ENCODE assay signal across 8 cellular contexts in the genomic region with DNA sequence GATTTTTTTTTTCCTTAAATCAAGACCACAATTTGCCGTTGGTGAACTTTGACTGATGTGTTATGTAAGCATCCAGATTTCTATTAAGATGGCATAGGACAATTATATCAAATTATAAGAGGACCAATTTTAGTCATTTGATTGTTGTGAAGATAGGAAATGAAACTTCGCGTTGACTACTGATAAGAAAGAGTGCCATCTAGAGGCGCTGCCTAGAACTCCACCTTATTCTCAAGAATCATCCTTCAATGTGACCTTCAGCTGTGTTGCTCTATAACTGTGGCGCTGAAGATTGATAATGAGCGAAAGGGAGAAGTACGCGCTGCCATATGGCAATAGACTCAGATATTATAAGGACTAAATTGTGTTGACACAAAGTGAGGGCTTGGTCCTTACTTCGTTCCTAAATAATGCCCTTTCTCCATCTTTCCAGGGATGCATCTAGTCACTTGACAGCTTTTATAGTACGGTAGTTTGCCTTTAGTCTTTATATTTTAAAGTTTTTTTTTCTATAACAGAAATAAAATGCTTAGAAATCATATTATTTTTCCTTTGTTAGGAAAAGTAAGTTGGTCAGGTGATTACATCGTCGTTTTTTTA.
DNase-seq lines count a peak whose midpoint lies in the region; ATAC-seq and TF ChIP-seq lines count a peak whose summit lies in the region.

No MANE protein-coding gene starts in this region.

- ATAC-seq in stimulated activated naive CD8-positive, alpha-beta T cell treated with anti-CD3 and anti-CD28 coated beads, Interleukin-15, Interleukin-2, amounts not matched to agents 100 U/mL and 50 U/mL, for 24 hours = no peak

- DNase-seq in AG10803 (ENCODE audit: low read depth) = peak; percentile 56
- DNase-seq in GM13977 (ENCODE audit: low spot score) = peak; percentile 6
- DNase-seq in HT1080 (ENCODE audit: low read depth) = peak; percentile 33
- DNase-seq in NOMO-1 treated with DMSO at 0.1 percent for 48 hours (lab: John Stamatoyannopoulos, UW; ENCODE audit: unreplicated experiment) = peak; percentile 62
- DNase-seq in astrocyte of the spinal cord (ENCODE audit: low read depth, low spot score) = peak; percentile 32
- DNase-seq in kidney tubule cell (ENCODE audit: low spot score) = peak; percentile 50
- DNase-seq in stimulated activated naive CD8-positive, alpha-beta T cell treated with anti-CD3 and anti-CD28 coated beads, Interleukin-15, Interleukin-2, amounts not matched to agents 100 U/mL and 50 U/mL, for 24 hours = peak; percentile 39
- DNase-seq in vagina (ENCODE audit: extremely low spot score in 2 of 2) = no peak

- no peaks in the 10 kb centered on the region for H3K4me1 ChIP-seq in vagina

- in situ Hi-C loops in GM13977 (cut with MboI; ENCODE audit: low pct_unique_long_range_greater_than_20kb, low sequenced_read_pairs, unreplicated experiment) = no loop called here
- in situ Hi-C loops in astrocyte of the spinal cord (cut with HindIII; ENCODE audit: low sequenced_read_pairs) = no loop called here

- H3K27ac ChIP-seq in vagina = no peak overlapping the region

- no peaks in the 10 kb centered on the region for H3K27me3 ChIP-seq in vagina

- TF ChIP-seq POLR2A in vagina (IDR thresholded peaks at IDR 0.05) = no peak

- H3K36me3 ChIP-seq in vagina = no peaks in the 10 kb centered on the region

- peak; percentile 84 for TF ChIP-seq CTCF in AG10803 (conservative IDR thresholded peaks at IDR 0.05; ENCODE audit: low read length)
- peak; percentile 69 for TF ChIP-seq CTCF in GM13977 (IDR thresholded peaks at IDR 0.05; ENCODE audit: extremely low read depth, insufficient read depth, missing control alignments)
- peak; percentile 65 for TF ChIP-seq CTCF in astrocyte of the spinal cord (IDR thresholded peaks at IDR 0.05; ENCODE audit: low read depth, low read length)
- TF ChIP-seq CTCF in vagina (IDR thresholded peaks at IDR 0.05) = peak in 1 of 3 experiments; percentile 15

- no peaks in the 10 kb centered on the region for H3K9me3 ChIP-seq in vagina

- intact Hi-C loops in vagina (cut with DNase I) = no loop called here

- H3K4me3 ChIP-seq in AG10803 (ENCODE audit: low read length) = no peak overlapping the region
- no peak overlapping the region for H3K4me3 ChIP-seq in astrocyte of the spinal cord (ENCODE audit: low read depth, low read length)
- no peak overlapping the region for H3K4me3 ChIP-seq in vagina

Comparison
In these comparisons a context has a peak if more than half of its experiments do, and no peak if none do; other contexts are left out.
1. DNase-seq: peak in AG10803 (single experiment), GM13977 (single experiment), HT1080 (single experiment), NOMO-1 treated with DMSO at 0.1 percent for 48 hours (single experiment), astrocyte of the spinal cord (single experiment), kidney tubule cell (single experiment) and stimulated activated naive CD8-positive, alpha-beta T cell treated with anti-CD3 and anti-CD28 coated beads, Interleukin-15, Interleukin-2, amounts not matched to agents 100 U/mL and 50 U/mL, for 24 hours (single experiment); none in vagina (0 of 2).